Comparison of ENCODE assay signal across 30 cellular contexts in genomic region chr16:57916735-57917450, GRCh38. TPM values are rescaled to one million over a fixed set of nuclear protein-coding genes. Genes with fewer than 3 reads are reported as not detected.
DNase-seq lines count a peak whose midpoint lies in the region; ATAC-seq, FAIRE-seq and TF ChIP-seq lines count a peak whose summit lies in the region.
"Had no signal": no experiment of that assay in that cellular context is flagged by ENCODE, and none has a peak within 500 bp of the region (broad histone marks: within the 10 kb centered on the region; RNA-seq: fewer than 3 reads in every experiment).

No MANE protein-coding gene starts in this region.

- TF ChIP-seq EP300 in HepG2 (IDR thresholded peaks at IDR 0.05; ENCODE audit: low read depth in 2 of 2, low read length in 2 of 2) (no peak), HepG2 (CRISPR knock-in tag; IDR thresholded peaks at IDR 0.05; ENCODE audit: borderline replicate concordance) (no peak)

- peak overlapping the region; percentile 9 for H2AK9ac ChIP-seq in IMR-90 (replicated peaks; ENCODE audit: low read depth, low read length, poor library complexity)

- H3K36me3 ChIP-seq in IMR-90 (ENCODE audit: control insufficient read depth, insufficient read depth, low read length) (no peaks in the 10 kb centered on the region), bronchial epithelial cell (ENCODE audit: control insufficient read depth, insufficient read depth, low read length) (no peaks in the 10 kb centered on the region), HepG2 (replicated peaks in 1 of 2; ENCODE audit: control insufficient read depth in 1 of 2, insufficient read depth in 2 of 2, low read length in 2 of 2) (no peaks in the 10 kb centered on the region)
- H3K36me3 ChIP-seq: left ventricle myocardium inferior, prostate gland, sigmoid colon, WERI-Rb-1 had no signal

- H3K4me2 ChIP-seq in IMR-90 (ENCODE audit: low read depth, low read length): no peak overlapping the region
- H3K4me2 ChIP-seq in HepG2 (ENCODE audit: low read depth, low read length): no peak overlapping the region

- no peak overlapping the region for H4K5ac ChIP-seq in IMR-90 (ENCODE audit: low read depth, low read length)

- no peak overlapping the region for H4K91ac ChIP-seq in IMR-90 (ENCODE audit: insufficient read depth, low read depth, low read length)

- no peak overlapping the region for H3K4me3 ChIP-seq in IMR-90 (ENCODE audit: insufficient read depth, low read depth, low read length)
- no peak overlapping the region for H3K4me3 ChIP-seq in bronchial epithelial cell (ENCODE audit: low read depth, low read length)
- no peak overlapping the region for H3K4me3 ChIP-seq in HepG2 (replicated peaks in 1 of 3; ENCODE audit: insufficient read depth in 1 of 3, low read depth in 2 of 3, low read length in 3 of 3)
- H3K4me3 ChIP-seq: GM23248, left ventricle myocardium inferior, prostate gland, sigmoid colon had no signal

- peaks cover 5% of the 10 kb centered on the region; the same call in 1 of the 2 replicates for H3K9me1 ChIP-seq in IMR-90 (ENCODE audit: insufficient read depth, low read length)

- H3K23ac ChIP-seq in IMR-90 (ENCODE audit: low read depth, low read length): no peak overlapping the region

- no peak overlapping the region for H2BK5ac ChIP-seq in IMR-90 (ENCODE audit: low read depth, low read length, poor library complexity, severe bottlenecking)

- dilution Hi-C loops in IMR-90 (cut with HindIII; ENCODE audit: low sequenced_read_pairs, unreplicated experiment): no loop called here

- intact Hi-C loops in Calu3 (cut with micrococcal nuclease; ENCODE audit: unreplicated experiment) (no loop called here), IMR-90 (cut with micrococcal nuclease) (no loop called here), HepG2 (cut with micrococcal nuclease; ENCODE audit: unreplicated experiment) (no loop called here)

- H2BK20ac ChIP-seq in IMR-90 (ENCODE audit: low read depth, low read length): no peak overlapping the region

- H3K14ac ChIP-seq in IMR-90 (replicated peaks; ENCODE audit: low read depth, low read length): no peak overlapping the region

- in situ Hi-C loops in IMR-90 (cut with MboI; ENCODE audit: low sequenced_read_pairs) (loop anchor here (25.0 kb wide), 1 partner anchor 195 kb away; no protein-coding TSS in a partner anchor), HepG2 (cut with HindIII; ENCODE audit: extremely low pct_ligation_motif_present, low pct_unique_long_range_greater_than_20kb) (no loop called here)

- H3K27me3 Mint-ChIP-seq in Calu3 (ENCODE audit: unreplicated experiment) (no peaks in the 10 kb centered on the region), T-cell (peaks cover 0 to under 1% of the 10 kb centered on the region in 2 donors)

- no peaks in the 10 kb centered on the region for H3K79me1 ChIP-seq in IMR-90 (ENCODE audit: low read depth in 1 of 2, low read length in 2 of 2)

- H3K27ac Mint-ChIP-seq in Calu3 (ENCODE audit: unreplicated experiment) (peak overlapping the region; percentile 47), T-cell (no peak overlapping the region)
- H3K27ac Mint-ChIP-seq: mesothelial cell of epicardium; stimulated activated effector memory CD8-positive, alpha-beta T cell treated with anti-CD3 and anti-CD28 coated beads, Interleukin-12 subunit alpha, Interleukin-12 subunit beta, amount 100 ng/mL, for 72 hours had no signal

- no peak overlapping the region for H3K4ac ChIP-seq in IMR-90 (ENCODE audit: low read depth, low read length)

- H3K36me3 Mint-ChIP-seq in Calu3 (ENCODE audit: insufficient read depth, unreplicated experiment): no peaks in the 10 kb centered on the region
- H3K36me3 Mint-ChIP-seq in T-cell: no peaks in the 10 kb centered on the region
- H3K36me3 Mint-ChIP-seq: mesothelial cell of epicardium; naive thymus-derived CD4-positive, alpha-beta T cell; stimulated activated effector memory CD8-positive, alpha-beta T cell treated with anti-CD3 and anti-CD28 coated beads, Interleukin-12 subunit alpha, Interleukin-12 subunit beta, amount 100 ng/mL, for 72 hours had no signal

- H3K56ac ChIP-seq in IMR-90 (ENCODE audit: extremely low read depth, insufficient read depth, low read length): no peak overlapping the region

- no peak overlapping the region for H2BK120ac ChIP-seq in IMR-90 (ENCODE audit: low read depth, low read length)

- no TSS peak for BruUV-seq in Calu3 (replicated peaks; lab: Mats Ljungman, UMichigan)
- BruUV-seq in IMR-90 (replicated peaks; lab: Mats Ljungman, UMichigan): no TSS peak
- BruUV-seq in HepG2 (replicated peaks; lab: Mats Ljungman, UMichigan): no TSS peak

- H2AK5ac ChIP-seq in IMR-90 (ENCODE audit: low read depth, low read length): no peak overlapping the region

- no peak overlapping the region for H3K18ac ChIP-seq in IMR-90 (ENCODE audit: low read depth, low read length)

- H3K9me3 Mint-ChIP-seq in Calu3 (ENCODE audit: low read depth, unreplicated experiment) (no peaks in the 10 kb centered on the region), T-cell (peaks cover 0 to 6% (median 0%) of the 10 kb centered on the region in 3 donors)
- H3K9me3 Mint-ChIP-seq: mesothelial cell of epicardium; stimulated activated effector memory CD8-positive, alpha-beta T cell treated with anti-CD3 and anti-CD28 coated beads, Interleukin-12 subunit alpha, Interleukin-12 subunit beta, amount 100 ng/mL, for 72 hours had no signal

- no peak for TF ChIP-seq POLR2A in IMR-90 (IDR thresholded peaks at IDR 0.05; ENCODE audit: low read depth, low read length)
- TF ChIP-seq POLR2A in HepG2 (IDR thresholded peaks at IDR 0.05; ENCODE audit: insufficient read depth in 1 of 2, low read depth in 2 of 2, low read length in 2 of 2): no peak
- no peak for TF ChIP-seq POLR2A in GM12891 (IDR thresholded peaks at IDR 0.05; ENCODE audit: low read depth, low read length)

- DNase-seq in Calu3: peak; percentile 75
- peak; percentile 16 for DNase-seq in IMR-90
- DNase-seq in bronchial epithelial cell (ENCODE audit: low read depth): peak; percentile 94
- DNase-seq in HepG2 (ENCODE audit: low spot score): no peak
- no peak for DNase-seq in T-cell
- no peak for DNase-seq in NCI-H446 treated with DMSO at 0.1 percent for 48 hours (lab: John Stamatoyannopoulos, UW)
- no peak for DNase-seq in GM12891 (ENCODE audit: insufficient read length, low spot score)
- DNase-seq: activated CD4-positive, alpha-beta T cell treated with anti-CD3 and anti-CD28 coated beads for 48 hours; activated T-cell treated with anti-CD3 and anti-CD28 coated beads, Interleukin-2, amount 50 U/mL, for 48 hours; Caco-2; DND-41; GM23248; KG1; left ventricle myocardium inferior; naive thymus-derived CD4-positive, alpha-beta T cell; NCI-H1436 treated with DMSO at 0.1 percent for 48 hours; NCI-H345; NCI-H774; nucleus accumbens; Right ventricle myocardium superior; sigmoid colon; stimulated activated CD4-positive, alpha-beta T cell treated with anti-CD3 and anti-CD28 coated beads, Interleukin-4, amount 100 ng/mL, for 24 hours; trophoblast cell; WERI-Rb-1 had no signal

- H3K4me3 Mint-ChIP-seq in Calu3 (ENCODE audit: low read depth, unreplicated experiment) (peak overlapping the region; percentile 6), T-cell (no peak overlapping the region)
- H3K4me3 Mint-ChIP-seq: mesothelial cell of epicardium; naive thymus-derived CD4-positive, alpha-beta T cell; stimulated activated effector memory CD8-positive, alpha-beta T cell treated with anti-CD3 and anti-CD28 coated beads, Interleukin-12 subunit alpha, Interleukin-12 subunit beta, amount 100 ng/mL, for 72 hours had no signal

- TF ChIP-seq CTCF in Calu3 (IDR thresholded peaks at IDR 0.05; ENCODE audit: unreplicated experiment): no peak
- TF ChIP-seq CTCF in IMR-90 (conservative IDR thresholded peaks at IDR 0.05; ENCODE audit: low read depth, low read length): no peak
- TF ChIP-seq CTCF in bronchial epithelial cell (IDR thresholded peaks at IDR 0.05; ENCODE audit: insufficient read depth, low read length, severe bottlenecking): no peak
- no peak for TF ChIP-seq CTCF in HepG2 (CRISPR knock-in tag; IDR thresholded peaks at IDR 0.05)

- H3K9ac ChIP-seq in IMR-90 (ENCODE audit: low read depth, low read length) (no peak overlapping the region), HepG2 (ENCODE audit: insufficient read depth, low read depth, low read length) (no peak overlapping the region)
- H3K9ac ChIP-seq: GM23248 had no signal

- no peaks in the 10 kb centered on the region for H3K4me1 Mint-ChIP-seq in Calu3 (ENCODE audit: low read depth, unreplicated experiment)
- no peaks in the 10 kb centered on the region for H3K4me1 Mint-ChIP-seq in T-cell
- H3K4me1 Mint-ChIP-seq: mesothelial cell of epicardium; stimulated activated effector memory CD8-positive, alpha-beta T cell treated with anti-CD3 and anti-CD28 coated beads, Interleukin-12 subunit alpha, Interleukin-12 subunit beta, amount 100 ng/mL, for 72 hours had no signal

- FAIRE-seq in bronchial epithelial cell (lab: Jason Lieb, UNC): peak; percentile 40
- FAIRE-seq in HepG2 (lab: Jason Lieb, UNC): no peak
- no peak for FAIRE-seq in GM12891 (lab: Jason Lieb, UNC)

- no CpG with 5 or more reads among the region's 18 CpGs for WGBS in IMR-90 (ENCODE audit: extremely low coverage in 2 of 2, insufficient read length in 1 of 2), 2 experiments
- WGBS in HepG2 (ENCODE audit: low lambda C conversion rate): 29% methylated on average over 18 of the region's 18 CpGs

- POLR2A ChIA-PET in IMR-90 (lab: Charles Lee; ENCODE audit: unreplicated experiment): no interaction called here
- POLR2A ChIA-PET in HepG2 (lab: Yijun Ruan, JAX): interaction anchor here (0.7 kb wide), 1 partner anchor 75 kb away, joined by 3 read pairs; no protein-coding TSS in a partner anchor
- POLR2A ChIA-PET in T-cell (lab: Charles Lee): no interaction called here

- ATAC-seq in IMR-90 (ENCODE audit: low read depth): no peak
- ATAC-seq in HepG2: no peak
- no peak for ATAC-seq in T-cell (replicated peaks in 1 of 4)
- ATAC-seq in HG03095 (IDR thresholded peaks at IDR 0.05; ENCODE audit: unreplicated experiment): no peak
- ATAC-seq: naive thymus-derived CD4-positive, alpha-beta T cell; stimulated activated effector memory CD8-positive, alpha-beta T cell treated with anti-CD3 and anti-CD28 coated beads, Interleukin-12 subunit alpha, Interleukin-12 subunit beta, amount 100 ng/mL, for 72 hours had no signal

- H3K79me2 ChIP-seq in HepG2 (ENCODE audit: insufficient read depth, low read length): no peaks in the 10 kb centered on the region

- H2AFZ ChIP-seq in IMR-90 (replicated peaks; ENCODE audit: low read length, poor library complexity): no peak overlapping the region
- no peak overlapping the region for H2AFZ ChIP-seq in HepG2 (ENCODE audit: low read length)
- H2AFZ ChIP-seq: GM23248 had no signal

- no peak overlapping the region for H2BK15ac ChIP-seq in IMR-90 (ENCODE audit: low read depth, low read length)

- no peak overlapping the region for H4K8ac ChIP-seq in IMR-90 (ENCODE audit: low read depth in 2 of 2, low read length in 2 of 2)

- H4K20me1 ChIP-seq in IMR-90 (ENCODE audit: insufficient read depth, low read length) (no peaks in the 10 kb centered on the region), HepG2 (ENCODE audit: insufficient read depth, low read length) (no peaks in the 10 kb centered on the region)

- H3K27ac ChIP-seq in IMR-90 (ENCODE audit: insufficient read depth, low read length) (no peak overlapping the region), HepG2 (ENCODE audit: extremely low read length, insufficient read depth, low read length) (no peak overlapping the region)
- H3K27ac ChIP-seq: C4-2B, GM23248, left ventricle myocardium inferior, prostate gland, sigmoid colon, WERI-Rb-1 had no signal

- H3K4me1 ChIP-seq in IMR-90 (ENCODE audit: control insufficient read depth, insufficient read depth, low read length): no peaks in the 10 kb centered on the region
- H3K4me1 ChIP-seq in HepG2 (ENCODE audit: insufficient read depth, low read length): no peaks in the 10 kb centered on the region
- H3K4me1 ChIP-seq: left ventricle myocardium inferior, prostate gland, sigmoid colon had no signal

- H3K9me3 ChIP-seq in IMR-90 (ENCODE audit: control insufficient read depth, insufficient read depth, low read length) (peaks cover 2% of the 10 kb centered on the region; the same call in 1 of the 2 replicates), HepG2 (ENCODE audit: low read length) (no peaks in the 10 kb centered on the region)
- H3K9me3 ChIP-seq: Caco-2, prostate gland, sigmoid colon had no signal

- CTCF ChIA-PET in Calu3 (lab: Charles Lee): no interaction called here
- CTCF ChIA-PET in IMR-90 (lab: Yijun Ruan, JAX): interaction anchor here (0.7 kb wide), 1 partner anchor 9 kb away, joined by 3 read pairs; no protein-coding TSS in a partner anchor
- CTCF ChIA-PET in HepG2 (lab: Yijun Ruan, JAX; ENCODE audit: low intra/inter-chr PET ratio, low total read pairs): no interaction called here
- CTCF ChIA-PET in T-cell (lab: Charles Lee): interaction anchor here in 1 of 2 donors (0.6 kb wide), 1 partner anchor 133 kb away, joined by 4 read pairs; no protein-coding TSS in a partner anchor

- TF ChIP-seq RAD21 in IMR-90 (IDR thresholded peaks at IDR 0.05; ENCODE audit: low read length) (no peak), HepG2 (CRISPR knock-in tag; IDR thresholded peaks at IDR 0.05) (no peak)

- H3K27me3 ChIP-seq in IMR-90 (ENCODE audit: control insufficient read depth, insufficient read depth, low read length): peaks cover 56% of the 10 kb centered on the region
- H3K27me3 ChIP-seq in bronchial epithelial cell (ENCODE audit: control insufficient read depth, insufficient read depth, low read length): no peaks in the 10 kb centered on the region
- H3K27me3 ChIP-seq in HepG2 (ENCODE audit: control insufficient read depth in 1 of 2, insufficient read depth in 2 of 2, low read length in 2 of 2): peaks cover 0 to 29% of the 10 kb centered on the region in 2 experiments; a peak in 3 of 5 replicates
- H3K27me3 ChIP-seq: sigmoid colon had no signal

RNA-seq across cellular contexts. Expression of gene CNGB1, which starts 54.0 kb away (rescaled TPM):
- total RNA-seq in Calu3 (2022): 0.19 TPM in 1 of 2 replicates, not detected in the other
- not detected in 2 replicates for total RNA-seq in IMR-90 (2012; rRNA removed)
- not detected in 2 replicates for polyA plus RNA-seq in IMR-90 (2012; rRNA removed)
- polyA plus RNA-seq in IMR-90 (2012; cell fraction: cytosol; rRNA removed): not detected in 2 replicates
- polyA plus RNA-seq in IMR-90 (2012; cell fraction: nucleus; rRNA removed; ENCODE audit: low replicate concordance): 0.01 TPM in 1 of 2 replicates, not detected in the other
- under 0.01 and 0.26 TPM in 2 replicates for total RNA-seq in bronchial epithelial cell
- total RNA-seq in HepG2 (2016; rRNA removed; fragmentation: Illumina TruSeq; extraction: Trizol): 0.02 and 0.03 TPM in 2 replicates
- not detected in 2 replicates for total RNA-seq in HepG2 (2016; cell fraction: cytosol; rRNA removed; fragmentation: Illumina TruSeq; extraction: Trizol; ENCODE audit: low read depth)
- total RNA-seq in HepG2 (2016; cell fraction: insoluble cytoplasmic fraction; rRNA removed; fragmentation: Illumina TruSeq; extraction: Trizol): 0.03 and 0.09 TPM in 2 replicates
- total RNA-seq in HepG2 (2016; cell fraction: membrane; rRNA removed; fragmentation: Illumina TruSeq; extraction: Trizol): 0.53 TPM in 1 of 2 replicates, not detected in the other
- total RNA-seq in HepG2 (2016; cell fraction: nucleus; rRNA removed; fragmentation: Illumina TruSeq; extraction: Trizol): not detected in 2 replicates
- polyA plus RNA-seq in HepG2 (2011; rRNA removed): 0.15 and 0.29 TPM in 2 replicates
- polyA plus RNA-seq in HepG2 (2011; cell fraction: cytosol; rRNA removed): 0.15 and 0.33 TPM in 2 replicates
- polyA plus RNA-seq in HepG2 (2011; cell fraction: nucleus; rRNA removed): 0.08 and 0.38 TPM in 2 replicates
- 0.08 and 0.84 TPM in 2 replicates for polyA plus RNA-seq in HepG2 (2012)
- polyA plus RNA-seq in HepG2 (2016; cell fraction: cytosol; fragmentation: Illumina TruSeq; extraction: Trizol; ENCODE audit: low read depth): 0.09 and 0.19 TPM in 2 replicates
- polyA plus RNA-seq in HepG2 (2016; cell fraction: insoluble cytoplasmic fraction; fragmentation: Illumina TruSeq; extraction: Trizol; ENCODE audit: low read depth): 0.05 TPM in 1 of 2 replicates, not detected in the other
- polyA plus RNA-seq in HepG2 (2016; cell fraction: membrane; fragmentation: Illumina TruSeq; extraction: Trizol; ENCODE audit: low read depth): not detected in 2 replicates
- not detected in 2 replicates for polyA plus RNA-seq in HepG2 (2016; cell fraction: nucleus; fragmentation: Illumina TruSeq; extraction: Trizol; ENCODE audit: insufficient read depth, low read depth)
- polyA minus RNA-seq in HepG2 (2011; rRNA and poly(A)+ RNA removed; ENCODE audit: low replicate concordance): 4.0 and 16.2 TPM in 2 replicates
- polyA minus RNA-seq in HepG2 (2011; cell fraction: cytosol; rRNA and poly(A)+ RNA removed): 0.10 TPM in 1 of 2 replicates, not detected in the other
- 0.64 and 1.5 TPM in 2 replicates for polyA minus RNA-seq in HepG2 (2011; cell fraction: nucleus; rRNA and poly(A)+ RNA removed)
- total RNA-seq in T-cell: not detected
- polyA plus RNA-seq in GM12891 (2012; ENCODE audit: low read depth, missing spikeins): not detected
- total RNA-seq: Caco-2; GM23248; left ventricle myocardium inferior; naive thymus-derived CD4-positive, alpha-beta T cell; Right ventricle myocardium superior; subcutaneous adipose tissue had no signal
- polyA plus RNA-seq: GM23248; naive thymus-derived CD4-positive, alpha-beta T cell had no signal

Comparison
In these comparisons a context has a peak if more than half of its experiments do, and no peak if none do; other contexts are left out.
1. DNase-seq: peak in Calu3 (single experiment), IMR-90 (single experiment) and bronchial epithelial cell (single experiment); none in HepG2 (single experiment), T-cell (0 of 34), NCI-H446 treated with DMSO at 0.1 percent for 48 hours (single experiment) and GM12891 (single experiment).